1 cellular context compared by ENCODE assay signal in the genomic region with DNA sequence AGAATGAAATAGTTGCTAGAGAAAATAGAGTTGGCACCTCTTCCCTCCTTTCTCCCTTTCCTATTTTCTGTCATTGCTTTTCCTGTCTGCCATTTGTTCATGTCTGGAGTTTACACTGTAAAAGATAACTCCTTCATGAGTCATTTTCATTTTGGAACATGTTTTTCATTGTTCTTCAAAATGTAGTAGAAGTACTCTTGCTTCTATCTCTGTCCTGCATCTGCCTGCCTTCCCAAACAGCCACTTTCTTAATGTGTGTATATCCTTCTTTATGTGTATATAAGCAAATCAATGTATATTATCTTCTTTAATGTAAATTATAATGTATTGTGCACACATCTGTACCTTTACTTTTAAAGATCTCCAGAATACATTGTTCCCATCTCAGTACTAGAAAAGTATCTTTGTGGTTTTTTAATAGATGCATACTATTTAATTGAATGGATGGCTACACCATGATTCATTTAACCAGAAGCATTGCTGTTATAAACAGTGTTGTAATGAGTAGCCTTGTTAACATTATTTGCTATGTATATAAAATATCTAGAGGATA.
TF ChIP-seq lines count a peak whose summit lies in the region.

No MANE protein-coding gene starts in this region.

TF ChIP-seq in K562, 482 proteins besides CTCF, POLR2A, EP300 and RAD21 (continued from another document and continues in another):
- TF ChIP-seq, protein P1, sequence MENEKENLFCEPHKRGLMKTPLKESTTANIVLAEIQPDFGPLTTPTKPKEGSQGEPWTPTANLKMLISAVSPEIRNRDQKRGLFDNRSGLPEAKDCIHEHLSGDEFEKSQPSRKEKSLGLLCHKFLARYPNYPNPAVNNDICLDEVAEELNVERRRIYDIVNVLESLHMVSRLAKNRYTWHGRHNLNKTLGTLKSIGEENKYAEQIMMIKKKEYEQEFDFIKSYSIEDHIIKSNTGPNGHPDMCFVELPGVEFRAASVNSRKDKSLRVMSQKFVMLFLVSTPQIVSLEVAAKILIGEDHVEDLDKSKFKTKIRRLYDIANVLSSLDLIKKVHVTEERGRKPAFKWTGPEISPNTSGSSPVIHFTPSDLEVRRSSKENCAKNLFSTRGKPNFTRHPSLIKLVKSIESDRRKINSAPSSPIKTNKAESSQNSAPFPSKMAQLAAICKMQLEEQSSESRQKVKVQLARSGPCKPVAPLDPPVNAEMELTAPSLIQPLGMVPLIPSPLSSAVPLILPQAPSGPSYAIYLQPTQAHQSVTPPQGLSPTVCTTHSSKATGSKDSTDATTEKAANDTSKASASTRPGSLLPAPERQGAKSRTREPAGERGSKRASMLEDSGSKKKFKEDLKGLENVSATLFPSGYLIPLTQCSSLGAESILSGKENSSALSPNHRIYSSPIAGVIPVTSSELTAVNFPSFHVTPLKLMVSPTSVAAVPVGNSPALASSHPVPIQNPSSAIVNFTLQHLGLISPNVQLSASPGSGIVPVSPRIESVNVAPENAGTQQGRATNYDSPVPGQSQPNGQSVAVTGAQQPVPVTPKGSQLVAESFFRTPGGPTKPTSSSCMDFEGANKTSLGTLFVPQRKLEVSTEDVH (IDR thresholded peaks at IDR 0.05; ENCODE audit: low read depth, partially characterized antibody): peak; percentile 51
- TF ChIP-seq PHF21A (IDR thresholded peaks at IDR 0.05; ENCODE audit: borderline replicate concordance, low read depth) (0 out of 2 replicates have a peak, but pooled peaks have one; percentile 23), RNF2 (IDR thresholded peaks at IDR 0.05) (no peak), ARID1B (IDR thresholded peaks at IDR 0.05) (peak; percentile 95), CHD4 (IDR thresholded peaks at IDR 0.05; ENCODE audit: insufficient read depth, insufficient replicate concordance, low read depth, low read length, poor library complexity, severe bottlenecking) (no peak), TRIM24 (IDR thresholded peaks at IDR 0.05) (no peak; a peak in 1 of 4 replicates), ZNF232 (CRISPR knock-in tag; IDR thresholded peaks at IDR 0.05) (no peak), MCM3 (IDR thresholded peaks at IDR 0.05) (no peak), KDM1A (IDR thresholded peaks at IDR 0.05) (peak; percentile 34 to 66; a peak in 3 of 4 replicates), TCF3 (CRISPR knock-in tag; IDR thresholded peaks at IDR 0.05) (peak; percentile 78), RBM14 (IDR thresholded peaks at IDR 0.05; ENCODE audit: borderline replicate concordance, insufficient read depth, low read depth, low read length) (no peak), MTA3 (IDR thresholded peaks at IDR 0.05; ENCODE audit: borderline replicate concordance) (0 out of 2 replicates have a peak, but pooled peaks have one; percentile 28), LEF1 (IDR thresholded peaks at IDR 0.05) (peak; percentile 66), ZNF143 (CRISPR knock-in tag; IDR thresholded peaks at IDR 0.05) (no peak), CEBPG (CRISPR knock-in tag; IDR thresholded peaks at IDR 0.05) (no peak), CEBPG (tag; conservative IDR thresholded peaks at IDR 0.05 in 1 of 2, IDR thresholded peaks at IDR 0.05 in 1 of 2) (no peak), HDAC1 (IDR thresholded peaks at IDR 0.05) (peak in 1 of 2 experiments; percentile 45; a peak in 1 of 4 replicates), NFATC3 (IDR thresholded peaks at IDR 0.05) (0 out of 2 replicates have a peak, but pooled peaks have one; percentile 23), MEIS2 (IDR thresholded peaks at IDR 0.05; ENCODE audit: partially characterized antibody) (peak; percentile 58), SRSF7 (optimal IDR thresholded peaks at IDR 0.05; ENCODE audit: low read depth, low read length) (no peak), FIP1L1 (IDR thresholded peaks at IDR 0.05; ENCODE audit: low read depth, low read length, poor library complexity, severe bottlenecking) (no peak), ZNF316 (IDR thresholded peaks at IDR 0.05) (0 out of 2 replicates have a peak, but pooled peaks have one; percentile 7), BRD9 (IDR thresholded peaks at IDR 0.05; ENCODE audit: low read depth, partially characterized antibody) (no peak), GTF2F1 (IDR thresholded peaks at IDR 0.05; ENCODE audit: low read depth, low read length) (no peak)
- TF ChIP-seq, protein P2, sequence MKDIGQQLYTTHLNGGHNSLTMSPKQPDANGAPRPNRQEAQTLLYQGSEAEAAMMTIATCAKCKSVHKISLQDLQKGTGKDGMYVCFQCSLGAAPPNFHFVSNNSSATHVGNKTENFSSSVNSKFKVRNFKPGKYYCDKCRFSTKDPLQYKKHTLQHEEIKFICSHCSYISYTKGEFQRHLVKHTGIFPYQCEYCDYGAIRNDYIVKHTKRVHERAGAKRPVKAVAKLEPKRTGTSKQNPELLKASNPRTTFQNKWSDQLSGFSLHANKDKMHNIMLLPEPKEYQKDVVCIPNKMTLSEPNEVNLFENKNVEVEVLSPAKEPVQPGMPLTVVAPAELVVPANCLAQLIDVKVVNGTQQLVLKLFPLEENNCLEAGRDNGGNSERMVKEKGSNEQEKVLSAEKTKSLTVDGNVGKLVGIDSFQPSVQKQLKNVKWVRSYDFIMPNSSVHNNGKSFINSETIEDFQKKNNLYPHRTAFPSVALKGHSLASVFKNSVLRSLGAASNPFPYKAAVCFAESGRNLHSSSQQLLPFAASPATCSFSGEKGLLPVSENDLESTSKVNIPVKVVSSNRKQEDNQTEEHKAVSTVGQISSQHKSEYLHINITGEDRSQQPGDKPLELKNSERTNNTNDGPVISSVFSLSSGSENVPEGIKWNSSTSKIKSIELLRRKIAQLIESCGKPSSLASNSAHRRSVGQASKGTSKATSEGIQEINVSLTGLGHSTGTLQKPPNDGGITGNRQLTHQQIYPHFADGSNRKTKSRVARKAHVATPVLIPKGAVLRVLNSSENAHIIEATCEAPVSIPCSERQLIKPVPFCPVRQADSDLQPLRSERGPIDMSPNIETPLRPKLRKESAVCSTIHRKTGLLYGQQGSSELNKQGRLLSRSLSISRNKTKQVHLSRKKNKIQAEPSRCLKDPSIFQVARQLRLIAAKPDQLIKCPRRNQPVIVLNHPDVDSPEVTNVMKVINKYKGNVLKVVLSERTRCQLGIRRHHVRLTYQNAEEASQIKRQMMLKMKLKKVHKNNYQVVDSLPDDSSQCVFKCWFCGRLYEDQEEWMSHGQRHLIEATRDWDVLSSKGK (CRISPR knock-in tag; IDR thresholded peaks at IDR 0.05): no peak
- TF ChIP-seq, protein P3, sequence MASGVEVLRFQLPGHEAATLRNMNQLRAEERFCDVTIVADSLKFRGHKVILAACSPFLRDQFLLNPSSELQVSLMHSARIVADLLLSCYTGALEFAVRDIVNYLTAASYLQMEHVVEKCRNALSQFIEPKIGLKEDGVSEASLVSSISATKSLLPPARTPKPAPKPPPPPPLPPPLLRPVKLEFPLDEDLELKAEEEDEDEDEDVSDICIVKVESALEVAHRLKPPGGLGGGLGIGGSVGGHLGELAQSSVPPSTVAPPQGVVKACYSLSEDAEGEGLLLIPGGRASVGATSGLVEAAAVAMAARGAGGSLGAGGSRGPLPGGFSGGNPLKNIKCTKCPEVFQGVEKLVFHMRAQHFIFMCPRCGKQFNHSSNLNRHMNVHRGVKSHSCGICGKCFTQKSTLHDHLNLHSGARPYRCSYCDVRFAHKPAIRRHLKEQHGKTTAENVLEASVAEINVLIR (CRISPR knock-in tag; IDR thresholded peaks at IDR 0.05): no peak
- TF ChIP-seq, protein P4, sequence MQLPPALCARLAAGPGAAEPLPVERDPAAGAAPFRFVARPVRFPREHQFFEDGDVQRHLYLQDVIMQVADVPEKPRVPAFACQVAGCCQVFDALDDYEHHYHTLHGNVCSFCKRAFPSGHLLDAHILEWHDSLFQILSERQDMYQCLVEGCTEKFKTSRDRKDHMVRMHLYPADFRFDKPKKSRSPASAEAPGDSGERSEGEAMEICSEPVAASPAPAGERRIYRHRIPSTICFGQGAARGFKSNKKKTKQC (CRISPR knock-in tag; IDR thresholded peaks at IDR 0.05): no peak
- TF ChIP-seq, protein P5, sequence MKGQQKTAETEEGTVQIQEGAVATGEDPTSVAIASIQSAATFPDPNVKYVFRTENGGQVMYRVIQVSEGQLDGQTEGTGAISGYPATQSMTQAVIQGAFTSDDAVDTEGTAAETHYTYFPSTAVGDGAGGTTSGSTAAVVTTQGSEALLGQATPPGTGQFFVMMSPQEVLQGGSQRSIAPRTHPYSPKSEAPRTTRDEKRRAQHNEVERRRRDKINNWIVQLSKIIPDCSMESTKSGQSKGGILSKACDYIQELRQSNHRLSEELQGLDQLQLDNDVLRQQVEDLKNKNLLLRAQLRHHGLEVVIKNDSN (CRISPR knock-in tag; IDR thresholded peaks at IDR 0.05): no peak
- TF ChIP-seq, protein P6, sequence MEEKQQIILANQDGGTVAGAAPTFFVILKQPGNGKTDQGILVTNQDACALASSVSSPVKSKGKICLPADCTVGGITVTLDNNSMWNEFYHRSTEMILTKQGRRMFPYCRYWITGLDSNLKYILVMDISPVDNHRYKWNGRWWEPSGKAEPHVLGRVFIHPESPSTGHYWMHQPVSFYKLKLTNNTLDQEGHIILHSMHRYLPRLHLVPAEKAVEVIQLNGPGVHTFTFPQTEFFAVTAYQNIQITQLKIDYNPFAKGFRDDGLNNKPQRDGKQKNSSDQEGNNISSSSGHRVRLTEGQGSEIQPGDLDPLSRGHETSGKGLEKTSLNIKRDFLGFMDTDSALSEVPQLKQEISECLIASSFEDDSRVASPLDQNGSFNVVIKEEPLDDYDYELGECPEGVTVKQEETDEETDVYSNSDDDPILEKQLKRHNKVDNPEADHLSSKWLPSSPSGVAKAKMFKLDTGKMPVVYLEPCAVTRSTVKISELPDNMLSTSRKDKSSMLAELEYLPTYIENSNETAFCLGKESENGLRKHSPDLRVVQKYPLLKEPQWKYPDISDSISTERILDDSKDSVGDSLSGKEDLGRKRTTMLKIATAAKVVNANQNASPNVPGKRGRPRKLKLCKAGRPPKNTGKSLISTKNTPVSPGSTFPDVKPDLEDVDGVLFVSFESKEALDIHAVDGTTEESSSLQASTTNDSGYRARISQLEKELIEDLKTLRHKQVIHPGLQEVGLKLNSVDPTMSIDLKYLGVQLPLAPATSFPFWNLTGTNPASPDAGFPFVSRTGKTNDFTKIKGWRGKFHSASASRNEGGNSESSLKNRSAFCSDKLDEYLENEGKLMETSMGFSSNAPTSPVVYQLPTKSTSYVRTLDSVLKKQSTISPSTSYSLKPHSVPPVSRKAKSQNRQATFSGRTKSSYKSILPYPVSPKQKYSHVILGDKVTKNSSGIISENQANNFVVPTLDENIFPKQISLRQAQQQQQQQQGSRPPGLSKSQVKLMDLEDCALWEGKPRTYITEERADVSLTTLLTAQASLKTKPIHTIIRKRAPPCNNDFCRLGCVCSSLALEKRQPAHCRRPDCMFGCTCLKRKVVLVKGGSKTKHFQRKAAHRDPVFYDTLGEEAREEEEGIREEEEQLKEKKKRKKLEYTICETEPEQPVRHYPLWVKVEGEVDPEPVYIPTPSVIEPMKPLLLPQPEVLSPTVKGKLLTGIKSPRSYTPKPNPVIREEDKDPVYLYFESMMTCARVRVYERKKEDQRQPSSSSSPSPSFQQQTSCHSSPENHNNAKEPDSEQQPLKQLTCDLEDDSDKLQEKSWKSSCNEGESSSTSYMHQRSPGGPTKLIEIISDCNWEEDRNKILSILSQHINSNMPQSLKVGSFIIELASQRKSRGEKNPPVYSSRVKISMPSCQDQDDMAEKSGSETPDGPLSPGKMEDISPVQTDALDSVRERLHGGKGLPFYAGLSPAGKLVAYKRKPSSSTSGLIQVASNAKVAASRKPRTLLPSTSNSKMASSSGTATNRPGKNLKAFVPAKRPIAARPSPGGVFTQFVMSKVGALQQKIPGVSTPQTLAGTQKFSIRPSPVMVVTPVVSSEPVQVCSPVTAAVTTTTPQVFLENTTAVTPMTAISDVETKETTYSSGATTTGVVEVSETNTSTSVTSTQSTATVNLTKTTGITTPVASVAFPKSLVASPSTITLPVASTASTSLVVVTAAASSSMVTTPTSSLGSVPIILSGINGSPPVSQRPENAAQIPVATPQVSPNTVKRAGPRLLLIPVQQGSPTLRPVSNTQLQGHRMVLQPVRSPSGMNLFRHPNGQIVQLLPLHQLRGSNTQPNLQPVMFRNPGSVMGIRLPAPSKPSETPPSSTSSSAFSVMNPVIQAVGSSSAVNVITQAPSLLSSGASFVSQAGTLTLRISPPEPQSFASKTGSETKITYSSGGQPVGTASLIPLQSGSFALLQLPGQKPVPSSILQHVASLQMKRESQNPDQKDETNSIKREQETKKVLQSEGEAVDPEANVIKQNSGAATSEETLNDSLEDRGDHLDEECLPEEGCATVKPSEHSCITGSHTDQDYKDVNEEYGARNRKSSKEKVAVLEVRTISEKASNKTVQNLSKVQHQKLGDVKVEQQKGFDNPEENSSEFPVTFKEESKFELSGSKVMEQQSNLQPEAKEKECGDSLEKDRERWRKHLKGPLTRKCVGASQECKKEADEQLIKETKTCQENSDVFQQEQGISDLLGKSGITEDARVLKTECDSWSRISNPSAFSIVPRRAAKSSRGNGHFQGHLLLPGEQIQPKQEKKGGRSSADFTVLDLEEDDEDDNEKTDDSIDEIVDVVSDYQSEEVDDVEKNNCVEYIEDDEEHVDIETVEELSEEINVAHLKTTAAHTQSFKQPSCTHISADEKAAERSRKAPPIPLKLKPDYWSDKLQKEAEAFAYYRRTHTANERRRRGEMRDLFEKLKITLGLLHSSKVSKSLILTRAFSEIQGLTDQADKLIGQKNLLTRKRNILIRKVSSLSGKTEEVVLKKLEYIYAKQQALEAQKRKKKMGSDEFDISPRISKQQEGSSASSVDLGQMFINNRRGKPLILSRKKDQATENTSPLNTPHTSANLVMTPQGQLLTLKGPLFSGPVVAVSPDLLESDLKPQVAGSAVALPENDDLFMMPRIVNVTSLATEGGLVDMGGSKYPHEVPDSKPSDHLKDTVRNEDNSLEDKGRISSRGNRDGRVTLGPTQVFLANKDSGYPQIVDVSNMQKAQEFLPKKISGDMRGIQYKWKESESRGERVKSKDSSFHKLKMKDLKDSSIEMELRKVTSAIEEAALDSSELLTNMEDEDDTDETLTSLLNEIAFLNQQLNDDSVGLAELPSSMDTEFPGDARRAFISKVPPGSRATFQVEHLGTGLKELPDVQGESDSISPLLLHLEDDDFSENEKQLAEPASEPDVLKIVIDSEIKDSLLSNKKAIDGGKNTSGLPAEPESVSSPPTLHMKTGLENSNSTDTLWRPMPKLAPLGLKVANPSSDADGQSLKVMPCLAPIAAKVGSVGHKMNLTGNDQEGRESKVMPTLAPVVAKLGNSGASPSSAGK (IDR thresholded peaks at IDR 0.05): no peak
